ENCODE assay signal across 22 cellular contexts in genomic region chr6:129536271-129536670, GRCh38.
"Had no signal": no experiment of that assay in that cellular context is flagged by ENCODE, and none has a peak within 500 bp of the region (broad histone marks: within the 10 kb centered on the region; RNA-seq: fewer than 3 reads in every experiment).

No MANE protein-coding gene starts in this region.

- H3K27ac Mint-ChIP-seq: dendritic cell treated with granulocyte-macrophage colony-stimulating factor and Interleukin-4, amounts not matched to agents 40 ng/mL and 50 ng/mL, for 4 days; memory B cell; mesothelial cell of epicardium; naive B cell; nephron had no signal

- DNase-seq: esophagus squamous epithelium; foreskin fibroblast; glutamatergic neuron; left cardiac atrium; left ventricle myocardium inferior; lower lobe of right lung; naive B cell; ovary; right cardiac atrium; small intestine; stimulated activated CD4-positive, alpha-beta T cell treated with anti-CD3 and anti-CD28 coated beads, Interleukin-2, amount 100 ng/mL, for 48 hours; stimulated activated naive CD4-positive, alpha-beta T cell treated with Interleukin-2 at 50 U/mL for 16 hours; tibial artery; upper lobe of right lung had no signal

- H3K4me1 Mint-ChIP-seq: memory B cell, naive B cell had no signal

- H3K36me3 ChIP-seq: esophagus squamous epithelium, gastroesophageal sphincter, left ventricle myocardium inferior, neutrophil, ovary, suprapubic skin, tibial artery, vagina had no signal

- ATAC-seq: gastroesophageal sphincter, left cardiac atrium, lower lobe of right lung, right cardiac atrium, upper lobe of right lung had no signal

- H3K4me1 ChIP-seq: esophagus squamous epithelium, gastroesophageal sphincter, left ventricle myocardium inferior, lower lobe of right lung, suprapubic skin, tibial artery, upper lobe of right lung, vagina had no signal

- H3K4me3 ChIP-seq: esophagus squamous epithelium, gastroesophageal sphincter, left ventricle myocardium inferior, lower lobe of right lung, ovary, suprapubic skin, tibial artery, upper lobe of right lung, vagina had no signal

- H3K27ac ChIP-seq: esophagus squamous epithelium, gastroesophageal sphincter, left ventricle myocardium inferior, lower lobe of right lung, neutrophil, ovary, suprapubic skin, tibial artery, upper lobe of right lung, vagina had no signal

- H3K9me3 ChIP-seq: esophagus squamous epithelium, gastroesophageal sphincter, left ventricle myocardium inferior, lower lobe of right lung, neutrophil, ovary, suprapubic skin, tibial artery, upper lobe of right lung, vagina had no signal

- H3K4me3 Mint-ChIP-seq: dendritic cell treated with granulocyte-macrophage colony-stimulating factor and Interleukin-4, amounts not matched to agents 40 ng/mL and 50 ng/mL, for 4 days; memory B cell; mesothelial cell of epicardium; naive B cell; nephron had no signal

- H3K27me3 ChIP-seq: esophagus squamous epithelium, gastroesophageal sphincter, ovary, suprapubic skin, tibial artery, upper lobe of right lung, vagina had no signal

- H3K27me3 Mint-ChIP-seq: dendritic cell treated with granulocyte-macrophage colony-stimulating factor and Interleukin-4, amounts not matched to agents 40 ng/mL and 50 ng/mL, for 4 days had no signal
